In genomic region chr7:32892521-32893224, GRCh38 we compare ENCODE assay signal across 8 cellular contexts. TPM values are rescaled to one million over a fixed set of nuclear protein-coding genes. Genes with fewer than 3 reads are reported as not detected.
DNase-seq lines count a peak whose midpoint lies in the region; ATAC-seq and TF ChIP-seq lines count a peak whose summit lies in the region.

No MANE protein-coding gene starts in this region.

- H3K9me3 ChIP-seq in IMR-90 (ENCODE audit: control insufficient read depth, insufficient read depth, low read length) (no peaks in the 10 kb centered on the region), SJCRH30 (replicated peaks) (no peaks in the 10 kb centered on the region), upper lobe of left lung (no peaks in the 10 kb centered on the region)

- peak overlapping the region; percentile 92 for H3K27ac ChIP-seq in IMR-90 (ENCODE audit: insufficient read depth, low read length)
- H3K27ac ChIP-seq in SJCRH30: peak overlapping the region; percentile 82
- H3K27ac ChIP-seq in upper lobe of left lung: peak overlapping the region; percentile 96 to 100 (median 98)

- 0 out of 2 replicates have a peak, but pooled peaks cover 7% of the 10 kb centered on the region for H3K9me1 ChIP-seq in IMR-90 (ENCODE audit: insufficient read depth, low read length)

- no peak for TF ChIP-seq RAD21 in IMR-90 (IDR thresholded peaks at IDR 0.05; ENCODE audit: low read length)

- peaks cover 4% of the 10 kb centered on the region for H3K27me3 Mint-ChIP-seq in activated naive CD8-positive, alpha-beta T cell treated with anti-CD3 and anti-CD28 coated beads for 36 hours
- H3K27me3 Mint-ChIP-seq in osteocyte (ENCODE audit: unreplicated experiment): no peaks in the 10 kb centered on the region

- peaks cover 8% of the 10 kb centered on the region for H3K36me3 Mint-ChIP-seq in activated naive CD8-positive, alpha-beta T cell treated with anti-CD3 and anti-CD28 coated beads for 36 hours
- H3K36me3 Mint-ChIP-seq in osteocyte (ENCODE audit: unreplicated experiment): no peaks in the 10 kb centered on the region

- peak overlapping the region; percentile 25 for H2AK5ac ChIP-seq in IMR-90 (ENCODE audit: low read depth, low read length)

- H3K36me3 ChIP-seq in IMR-90 (ENCODE audit: control insufficient read depth, insufficient read depth, low read length): no peaks in the 10 kb centered on the region
- H3K36me3 ChIP-seq in SJCRH30: peaks cover 3% of the 10 kb centered on the region; the same call in 1 of the 2 replicates
- no peaks in the 10 kb centered on the region for H3K36me3 ChIP-seq in upper lobe of left lung

- H4K20me1 ChIP-seq in IMR-90 (ENCODE audit: insufficient read depth, low read length): peaks cover 21% of the 10 kb centered on the region

- DNase-seq in NCI-H2196 (lab: John Stamatoyannopoulos, UW; ENCODE audit: unreplicated experiment) (peak; percentile 56), NCI-H2196 treated with DMSO at 0.1 percent for 48 hours (lab: John Stamatoyannopoulos, UW; ENCODE audit: unreplicated experiment) (no peak), IMR-90 (peak; percentile 67), SJCRH30 (peak; percentile 70 to 77), Right ventricle myocardium superior (peak; percentile 60), osteocyte (ENCODE audit: extremely low spot score, unreplicated experiment) (peak; percentile 84), upper lobe of left lung (peak; percentile 32 to 85)
- peak; percentile 56 for DNase-seq in activated naive CD8-positive, alpha-beta T cell treated with anti-CD3 and anti-CD28 coated beads for 36 hours

- H3K27ac Mint-ChIP-seq in activated naive CD8-positive, alpha-beta T cell treated with anti-CD3 and anti-CD28 coated beads for 36 hours: peak overlapping the region; percentile 99
- H3K27ac Mint-ChIP-seq in osteocyte (ENCODE audit: unreplicated experiment): peak overlapping the region; percentile 98

- H3K18ac ChIP-seq in IMR-90 (ENCODE audit: low read depth, low read length): peak overlapping the region; percentile 68

- H3K4me3 ChIP-seq in IMR-90 (ENCODE audit: insufficient read depth, low read depth, low read length): peak overlapping the region; percentile 86
- peak overlapping the region; percentile 100 for H3K4me3 ChIP-seq in SJCRH30
- peak overlapping the region; percentile 23 to 98 (median 78) for H3K4me3 ChIP-seq in upper lobe of left lung

- peak overlapping the region; percentile 92 for H3K4me3 Mint-ChIP-seq in activated naive CD8-positive, alpha-beta T cell treated with anti-CD3 and anti-CD28 coated beads for 36 hours
- peak overlapping the region; percentile 89 for H3K4me3 Mint-ChIP-seq in osteocyte (ENCODE audit: unreplicated experiment)

- no TSS peak for BruUV-seq in IMR-90 (replicated peaks; lab: Mats Ljungman, UMichigan)

- H3K4ac ChIP-seq in IMR-90 (ENCODE audit: low read depth, low read length): peak overlapping the region; percentile 94

- no peak for TF ChIP-seq EP300 in upper lobe of left lung (IDR thresholded peaks at IDR 0.05)

- 0% methylated on average over 10 of the region's 22 CpGs; no CpG with 5 or more reads in 1 of the 2 experiments for WGBS in IMR-90 (ENCODE audit: extremely low coverage in 2 of 2, insufficient read length in 1 of 2), 2 experiments
- 2 to 3% methylated on average over 6 to 22 of the region's 22 CpGs for WGBS in upper lobe of left lung, 2 donors

- CTCF ChIA-PET in IMR-90 (lab: Yijun Ruan, JAX): interaction anchor here (1.0 kb wide), 1 partner anchor 217 kb away, joined by 4 read pairs; no protein-coding TSS in a partner anchor

- intact Hi-C loops in IMR-90 (cut with micrococcal nuclease): loop anchor here (5.0 kb wide), 3 partner anchors 50 to 215 kb away; partner anchors contain the start of genes NT5C3A and RP9
- intact Hi-C loops in Right ventricle myocardium superior (cut with DNase I): loop anchor here (5.0 kb wide), 1 partner anchor 50 kb away; no protein-coding TSS in a partner anchor

- H3K14ac ChIP-seq in IMR-90 (replicated peaks; ENCODE audit: low read depth, low read length): peak overlapping the region; percentile 77

- H2AFZ ChIP-seq in IMR-90 (replicated peaks; ENCODE audit: low read length, poor library complexity): peak overlapping the region; percentile 91

- peak; percentile 1 for ATAC-seq in IMR-90 (ENCODE audit: low read depth)
- ATAC-seq in Right ventricle myocardium superior (ENCODE audit: poor library complexity): peak; percentile 36
- ATAC-seq in upper lobe of left lung (ENCODE audit: low FRiP score in 2 of 2): peak; percentile 37 to 54

- H3K23ac ChIP-seq in IMR-90 (ENCODE audit: low read depth, low read length): peak overlapping the region; percentile 96

- H3K9me3 Mint-ChIP-seq in activated naive CD8-positive, alpha-beta T cell treated with anti-CD3 and anti-CD28 coated beads for 36 hours: no peaks in the 10 kb centered on the region
- no peaks in the 10 kb centered on the region for H3K9me3 Mint-ChIP-seq in osteocyte (ENCODE audit: unreplicated experiment)

- TF ChIP-seq POLR2A in IMR-90 (IDR thresholded peaks at IDR 0.05; ENCODE audit: low read depth, low read length): no peak; the same call in 1 of the 2 replicates
- TF ChIP-seq POLR2A in upper lobe of left lung (IDR thresholded peaks at IDR 0.05): peak in 1 of 4 donors; percentile 3

- H3K4me1 ChIP-seq in IMR-90 (ENCODE audit: control insufficient read depth, insufficient read depth, low read length) (peaks cover 2% of the 10 kb centered on the region; the same call in 1 of the 2 replicates), SJCRH30 (peaks cover 13% of the 10 kb centered on the region), upper lobe of left lung (peaks cover 25 to 38% (median 34%) of the 10 kb centered on the region in 4 donors)

- H3K27me3 ChIP-seq in IMR-90 (ENCODE audit: control insufficient read depth, insufficient read depth, low read length) (no peaks in the 10 kb centered on the region), SJCRH30 (no peaks in the 10 kb centered on the region), upper lobe of left lung (no peaks in the 10 kb centered on the region)

- H3K56ac ChIP-seq in IMR-90 (ENCODE audit: extremely low read depth, insufficient read depth, low read length): peak overlapping the region; percentile 59

- H2AK9ac ChIP-seq in IMR-90 (replicated peaks; ENCODE audit: low read depth, low read length, poor library complexity): peak overlapping the region; percentile 89

- 0 out of 3 replicates have a peak overlapping the region, but pooled peaks have one; percentile 38 for H2BK15ac ChIP-seq in IMR-90 (ENCODE audit: low read depth, low read length)

- peak overlapping the region; percentile 92 for H4K91ac ChIP-seq in IMR-90 (ENCODE audit: insufficient read depth, low read depth, low read length)

- H2BK20ac ChIP-seq in IMR-90 (ENCODE audit: low read depth, low read length): no peak overlapping the region

- TF ChIP-seq CTCF in IMR-90 (conservative IDR thresholded peaks at IDR 0.05; ENCODE audit: low read depth, low read length) (no peak), osteocyte (IDR thresholded peaks at IDR 0.05) (no peak), upper lobe of left lung (IDR thresholded peaks at IDR 0.05) (no peak)

- peak overlapping the region; percentile 71 for H2BK120ac ChIP-seq in IMR-90 (ENCODE audit: low read depth, low read length)

- peak overlapping the region; percentile 67 for H3K4me2 ChIP-seq in IMR-90 (ENCODE audit: low read depth, low read length)

- peak overlapping the region; percentile 75 for H3K9ac ChIP-seq in IMR-90 (ENCODE audit: low read depth, low read length)

- peak overlapping the region; percentile 90 to 91 for H4K8ac ChIP-seq in IMR-90 (ENCODE audit: low read depth in 2 of 2, low read length in 2 of 2)

- peak overlapping the region; percentile 87 for H2BK5ac ChIP-seq in IMR-90 (ENCODE audit: low read depth, low read length, poor library complexity, severe bottlenecking)

- H4K5ac ChIP-seq in IMR-90 (ENCODE audit: low read depth, low read length): peak overlapping the region; percentile 33

- H3K79me1 ChIP-seq in IMR-90 (ENCODE audit: low read depth in 1 of 2, low read length in 2 of 2): 0 out of 4 replicates have a peak, but pooled peaks cover 0 to 4% of the 10 kb centered on the region in 2 experiments

- H3K4me1 Mint-ChIP-seq in activated naive CD8-positive, alpha-beta T cell treated with anti-CD3 and anti-CD28 coated beads for 36 hours: peaks cover 35% of the 10 kb centered on the region
- peaks cover 37% of the 10 kb centered on the region for H3K4me1 Mint-ChIP-seq in osteocyte (ENCODE audit: unreplicated experiment)

- POLR2A ChIA-PET in IMR-90 (lab: Charles Lee; ENCODE audit: unreplicated experiment): interaction anchor here (0.5 to 0.6 kb wide), 2 partner anchors 393 to 1002 kb away, joined by 4 to 6 read pairs; no protein-coding TSS in a partner anchor

- in situ Hi-C loops in IMR-90 (cut with MboI; ENCODE audit: low sequenced_read_pairs): no loop called here

- dilution Hi-C loops in IMR-90 (cut with HindIII; ENCODE audit: low sequenced_read_pairs, unreplicated experiment): no loop called here

TF ChIP-seq in IMR-90, 13 proteins besides CTCF, POLR2A, EP300 and RAD21:
- TF ChIP-seq MAZ (IDR thresholded peaks at IDR 0.05; ENCODE audit: borderline replicate concordance, low read depth, low read length): no peak
- TF ChIP-seq MXI1 (IDR thresholded peaks at IDR 0.05; ENCODE audit: borderline replicate concordance, low read depth, low read length): 0 out of 2 replicates have a peak, but pooled peaks have one; percentile 11

RNA-seq across cellular contexts. Expression of gene KBTBD2, which starts 1.1 kb away (rescaled TPM):
- 32.3 and 41.7 TPM in 2 replicates for total RNA-seq in IMR-90 (2012; rRNA removed)
- polyA plus RNA-seq in IMR-90 (2012; rRNA removed): 11.0 and 13.2 TPM in 2 replicates
- polyA plus RNA-seq in IMR-90 (2012; cell fraction: cytosol; rRNA removed): 2.9 and 3.3 TPM in 2 replicates
- polyA plus RNA-seq in IMR-90 (2012; cell fraction: nucleus; rRNA removed; ENCODE audit: low replicate concordance): 5.7 and 31.2 TPM in 2 replicates
- total RNA-seq in SJCRH30 (2014; rRNA removed; shearing (Covaris generic)): 50.7 and 51.4 TPM in 2 replicates
- 10 to 100 TPM; 20.9 to 22.7 TPM for total RNA-seq in activated naive CD8-positive, alpha-beta T cell treated with anti-CD3 and anti-CD28 coated beads for 36 hours
- 25.1 TPM for total RNA-seq in Right ventricle myocardium superior
- 33.9 and 36.5 TPM in 2 replicates for total RNA-seq in osteocyte
- 10 to 100 TPM; 19.0 to 53.1 (median 32.2) TPM for total RNA-seq in upper lobe of left lung
